ENCODE assay signal across 9 cellular contexts in the genomic region with DNA sequence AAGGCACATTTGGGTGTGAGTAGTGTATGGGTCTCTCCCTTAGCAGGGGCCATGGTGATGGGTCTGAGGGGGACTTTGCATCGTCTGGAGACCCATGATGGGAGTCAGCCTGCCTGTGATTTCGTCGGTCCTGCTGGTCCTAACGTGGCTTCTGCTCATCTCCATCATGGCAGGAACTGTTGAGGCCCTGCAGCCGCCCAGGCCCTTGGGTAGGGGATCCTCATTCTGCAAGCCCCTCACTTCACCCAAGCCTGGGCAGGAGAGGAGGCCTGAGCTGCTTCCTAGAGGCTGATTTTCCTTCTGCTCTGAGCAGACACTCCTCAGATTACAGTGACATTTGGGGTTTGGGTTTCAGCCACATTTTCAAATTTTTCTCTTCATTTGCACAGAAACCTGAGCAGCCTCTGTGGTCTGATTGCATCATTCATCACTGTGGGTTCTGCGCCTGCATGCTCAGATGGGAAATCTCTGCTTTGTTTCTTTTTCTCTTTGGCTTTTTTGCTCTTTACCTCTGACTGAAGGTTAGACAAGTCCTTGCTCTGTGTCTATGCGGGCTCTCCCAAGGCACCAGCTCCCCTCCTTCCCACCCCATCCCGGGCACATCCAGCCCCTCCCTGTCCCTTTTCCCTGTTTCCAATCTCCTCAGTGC.
DNase-seq lines count a peak whose midpoint lies in the region; ATAC-seq and TF ChIP-seq lines count a peak whose summit lies in the region.
"Had no signal": no experiment of that assay in that cellular context is flagged by ENCODE, and none has a peak within 500 bp of the region (broad histone marks: within the 10 kb centered on the region; RNA-seq: fewer than 3 reads in every experiment).

No MANE protein-coding gene starts in this region.

- TF ChIP-seq POLR2A in esophagus squamous epithelium (IDR thresholded peaks at IDR 0.05) = no peak

- no peak overlapping the region for H3K27ac ChIP-seq in esophagus squamous epithelium
- H3K27ac ChIP-seq: pancreas had no signal

- no peak for TF ChIP-seq CTCF in esophagus squamous epithelium (IDR thresholded peaks at IDR 0.05)

- no peaks in the 10 kb centered on the region for H3K4me1 ChIP-seq in esophagus squamous epithelium
- H3K4me1 ChIP-seq: pancreas had no signal

- H3K27ac Mint-ChIP-seq in activated CD8-positive, alpha-beta memory T cell treated with anti-CD3 and anti-CD28 coated beads, Interleukin-2, amount 10 ng/mL, durations not matched to agents 7 days and 5 days = peak overlapping the region; percentile 35

- H3K4me3 ChIP-seq in esophagus squamous epithelium = no peak overlapping the region
- H3K4me3 ChIP-seq: pancreas had no signal

- no peaks in the 10 kb centered on the region for H3K9me3 Mint-ChIP-seq in activated CD8-positive, alpha-beta memory T cell treated with anti-CD3 and anti-CD28 coated beads, Interleukin-2, amount 10 ng/mL, durations not matched to agents 7 days and 5 days (ENCODE audit: low read depth)

- no peak overlapping the region for H3K4me3 Mint-ChIP-seq in activated CD8-positive, alpha-beta memory T cell treated with anti-CD3 and anti-CD28 coated beads, Interleukin-2, amount 10 ng/mL, durations not matched to agents 7 days and 5 days

- H3K9me3 ChIP-seq in esophagus squamous epithelium = no peaks in the 10 kb centered on the region
- H3K9me3 ChIP-seq: pancreas had no signal

- H3K4me1 Mint-ChIP-seq in activated CD8-positive, alpha-beta memory T cell treated with anti-CD3 and anti-CD28 coated beads, Interleukin-2, amount 10 ng/mL, durations not matched to agents 7 days and 5 days = peaks cover 22% of the 10 kb centered on the region

- intact Hi-C loops in esophagus squamous epithelium (cut with DNase I) = no loop called here

- no peaks in the 10 kb centered on the region for H3K36me3 Mint-ChIP-seq in activated CD8-positive, alpha-beta memory T cell treated with anti-CD3 and anti-CD28 coated beads, Interleukin-2, amount 10 ng/mL, durations not matched to agents 7 days and 5 days

- CTCF ChIA-PET in activated CD8-positive, alpha-beta memory T cell treated with anti-CD3 and anti-CD28 coated beads, Interleukin-2, amount 10 ng/mL, durations not matched to agents 7 days and 5 days (lab: Charles Lee) = no interaction called here

- 62 to 75% methylated on average over 5 to 8 of the region's 8 CpGs for WGBS in esophagus squamous epithelium, 2 donors

- ATAC-seq in activated CD8-positive, alpha-beta memory T cell treated with anti-CD3 and anti-CD28 coated beads, Interleukin-2, amount 10 ng/mL, durations not matched to agents 7 days and 5 days = peak; percentile 75
- ATAC-seq in HG02678 (IDR thresholded peaks at IDR 0.05; ENCODE audit: unreplicated experiment) = peak; percentile 88

- DNase-seq in activated CD8-positive, alpha-beta memory T cell treated with anti-CD3 and anti-CD28 coated beads, Interleukin-2, amount 10 ng/mL, durations not matched to agents 7 days and 5 days = peak; percentile 75
- no peak for DNase-seq in activated CD8-positive, alpha-beta memory T cell treated with anti-CD3 and anti-CD28 coated beads, Interleukin-2, amount 50 U/mL, for 4 hours
- DNase-seq in MV-4-11 (lab: John Stamatoyannopoulos, UW) (peak; percentile 85), dedifferentiated amniotic fluid mesenchymal stem cell (ENCODE audit: extremely low spot score) (peak; percentile 95), esophagus squamous epithelium (lab: John Stamatoyannopoulos, UW) (no peak), NCI-H446 treated with DMSO at 0.1 percent for 48 hours (lab: John Stamatoyannopoulos, UW) (no peak), D341Med (ENCODE audit: low spot score) (no peak)

- H3K27me3 ChIP-seq in esophagus squamous epithelium = no peaks in the 10 kb centered on the region
- H3K27me3 ChIP-seq: pancreas had no signal

- H3K27me3 Mint-ChIP-seq in activated CD8-positive, alpha-beta memory T cell treated with anti-CD3 and anti-CD28 coated beads, Interleukin-2, amount 10 ng/mL, durations not matched to agents 7 days and 5 days = peaks cover 45% of the 10 kb centered on the region

- H3K36me3 ChIP-seq in esophagus squamous epithelium = no peaks in the 10 kb centered on the region
- H3K36me3 ChIP-seq: pancreas had no signal

Comparison
In these comparisons a context has a peak if more than half of its experiments do, and no peak if none do; other contexts are left out.
1. DNase-seq: peak in activated CD8-positive, alpha-beta memory T cell treated with anti-CD3 and anti-CD28 coated beads, Interleukin-2, amount 10 ng/mL, durations not matched to agents 7 days and 5 days (single experiment), MV-4-11 (single experiment) and dedifferentiated amniotic fluid mesenchymal stem cell (single experiment); none in activated CD8-positive, alpha-beta memory T cell treated with anti-CD3 and anti-CD28 coated beads, Interleukin-2, amount 50 U/mL, for 4 hours (single experiment), esophagus squamous epithelium (single experiment), NCI-H446 treated with DMSO at 0.1 percent for 48 hours (single experiment) and D341Med (single experiment).